In the genomic region with DNA sequence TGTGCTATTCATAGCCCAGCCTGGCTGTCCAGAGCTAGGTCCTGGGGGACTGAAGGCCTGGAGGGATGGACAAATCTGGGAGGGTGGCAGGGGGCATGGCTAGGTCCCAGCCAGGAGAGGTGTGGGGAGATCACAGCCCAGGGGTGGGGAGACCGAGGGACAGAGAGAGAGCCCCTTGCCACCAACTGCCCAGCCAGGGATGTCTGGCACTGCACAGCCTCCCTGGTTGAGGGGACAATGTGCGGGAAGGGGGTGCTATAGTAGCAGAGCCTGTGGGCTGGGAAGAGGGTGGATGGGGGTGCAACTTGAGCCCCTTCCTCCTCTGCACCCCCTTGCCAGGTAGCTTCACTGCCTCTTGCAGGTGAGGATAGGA, we compare ENCODE assay signal across 26 cellular contexts.
A peak's percentile ranks its signal among the peaks of the same experiment; 100 is the strongest.
DNase-seq lines count a peak whose midpoint lies in the region; ATAC-seq and TF ChIP-seq lines count a peak whose summit lies in the region.
"Had no signal": no experiment of that assay in that cellular context is flagged by ENCODE, and none has a peak within 500 bp of the region (broad histone marks: within the 10 kb centered on the region; RNA-seq: fewer than 3 reads in every experiment).

No MANE protein-coding gene starts in this region.

- H3K36me3 ChIP-seq in stomach smooth muscle (ENCODE audit: control insufficient read depth in 2 of 2, insufficient read depth in 2 of 2, low read length in 2 of 2) (no peaks in the 10 kb centered on the region), uterus (no peaks in the 10 kb centered on the region)
- H3K36me3 ChIP-seq: BLaER1, MG63 had no signal

- CTCF ChIA-PET in HEK293T (lab: Yijun Ruan, JAX) = no interaction called here

- H3K36me3 Mint-ChIP-seq in activated CD4-positive, alpha-beta T cell treated with anti-CD3 and anti-CD28 coated beads, Interleukin-2, amount 10 ng/mL, durations not matched to agents 24 days and 14 days (ENCODE audit: low read depth) = no peaks in the 10 kb centered on the region
- H3K36me3 Mint-ChIP-seq: CD4-positive, CD25-positive, alpha-beta regulatory T cell had no signal

- ATAC-seq in left lobe of liver (no peak), GM18873 (IDR thresholded peaks at IDR 0.05; ENCODE audit: low FRiP score, unreplicated experiment) (no peak)
- ATAC-seq: GM12878, GM23338 had no signal

- peaks cover 43% of the 10 kb centered on the region for H3K4me1 ChIP-seq in stomach smooth muscle (ENCODE audit: control insufficient read depth, insufficient read depth, low read length)
- H3K4me1 ChIP-seq in uterus = no peaks in the 10 kb centered on the region
- H3K4me1 ChIP-seq: BLaER1 had no signal

- H3K9me3 Mint-ChIP-seq in activated CD4-positive, alpha-beta T cell treated with anti-CD3 and anti-CD28 coated beads, Interleukin-2, amount 10 ng/mL, durations not matched to agents 24 days and 14 days = no peaks in the 10 kb centered on the region

- H3K4me3 ChIP-seq in stomach smooth muscle (ENCODE audit: low read length in 2 of 2) (peak overlapping the region in 1 of 2 donors; percentile 29), uterus (no peak overlapping the region)
- H3K4me3 ChIP-seq: BLaER1, GM12878, GM23338, MG63 had no signal

- peak; percentile 38 for DNase-seq in activated CD4-positive, alpha-beta T cell treated with anti-CD3 and anti-CD28 coated beads, Interleukin-2, amount 10 ng/mL, durations not matched to agents 24 days and 14 days
- no peak for DNase-seq in activated CD4-positive, alpha-beta T cell treated with anti-CD3 and anti-CD28 coated beads, Interleukin-2, amount 50 U/mL, for 1 hour
- DNase-seq in HEK293T (ENCODE audit: extremely low spot score) (peak; percentile 2), left lobe of liver (ENCODE audit: low spot score) (peak; percentile 26), SKM-1 (lab: John Stamatoyannopoulos, UW; ENCODE audit: unreplicated experiment) (no peak), uterus (no peak)
- DNase-seq: 8988T; ACHN; CD4-positive, CD25-positive, alpha-beta regulatory T cell; DMS53; HCEC 1CT; IMR-90; KG1; MG63; NCI-H1105 treated with DMSO at 0.1 percent for 48 hours; NCI-H1930; NCI-H2107; NCI-H524; NCI-H748 treated with DMSO at 0.1 percent for 48 hours; SHP77 had no signal

- intact Hi-C loops in activated CD4-positive, alpha-beta T cell treated with anti-CD3 and anti-CD28 coated beads, Interleukin-2, amount 10 ng/mL, durations not matched to agents 24 days and 14 days (cut with micrococcal nuclease) = no loop called here
- intact Hi-C loops in uterus (cut with DNase I; ENCODE audit: low total_unique reads) = no loop called here

- POLR2A ChIA-PET in HEK293T (lab: Yijun Ruan, JAX) = no interaction called here

- peak overlapping the region; percentile 60 for H3K27ac ChIP-seq in stomach smooth muscle (ENCODE audit: low read length)
- H3K27ac ChIP-seq in uterus = no peak overlapping the region
- H3K27ac ChIP-seq: BLaER1, RWPE1 had no signal

- H3K9me3 ChIP-seq in stomach smooth muscle (ENCODE audit: control insufficient read depth in 2 of 2, low read length in 2 of 2) (peaks cover 0 to 3% of the 10 kb centered on the region in 2 donors), uterus (no peaks in the 10 kb centered on the region)
- H3K9me3 ChIP-seq: MG63 had no signal

- peaks cover 26% of the 10 kb centered on the region for H3K27me3 Mint-ChIP-seq in activated CD4-positive, alpha-beta T cell treated with anti-CD3 and anti-CD28 coated beads, Interleukin-2, amount 10 ng/mL, durations not matched to agents 24 days and 14 days

- H3K9ac ChIP-seq in stomach smooth muscle (ENCODE audit: low read length in 2 of 2) = no peak overlapping the region
- H3K9ac ChIP-seq: BLaER1 had no signal

- peaks cover 5% of the 10 kb centered on the region for H3K4me1 Mint-ChIP-seq in activated CD4-positive, alpha-beta T cell treated with anti-CD3 and anti-CD28 coated beads, Interleukin-2, amount 10 ng/mL, durations not matched to agents 24 days and 14 days

- no peak overlapping the region for H3K27ac Mint-ChIP-seq in activated CD4-positive, alpha-beta T cell treated with anti-CD3 and anti-CD28 coated beads, Interleukin-2, amount 10 ng/mL, durations not matched to agents 24 days and 14 days
- H3K27ac Mint-ChIP-seq: CD4-positive, CD25-positive, alpha-beta regulatory T cell; GM23338 had no signal

- no peaks in the 10 kb centered on the region for H3K27me3 ChIP-seq in stomach smooth muscle (ENCODE audit: control insufficient read depth in 1 of 2, insufficient read depth in 2 of 2, low read length in 2 of 2)
- H3K27me3 ChIP-seq in uterus = no peaks in the 10 kb centered on the region
- H3K27me3 ChIP-seq: BLaER1 had no signal

- TF ChIP-seq POLR2A in uterus (IDR thresholded peaks at IDR 0.05) = no peak

- H3K4me3 Mint-ChIP-seq in activated CD4-positive, alpha-beta T cell treated with anti-CD3 and anti-CD28 coated beads, Interleukin-2, amount 10 ng/mL, durations not matched to agents 24 days and 14 days = no peak overlapping the region
- H3K4me3 Mint-ChIP-seq: CD4-positive, CD25-positive, alpha-beta regulatory T cell; GM23338 had no signal

- no peak for TF ChIP-seq CTCF in uterus (IDR thresholded peaks at IDR 0.05)

TF ChIP-seq in HEK293T, 16 proteins besides CTCF, POLR2A, EP300 and RAD21:
- TF ChIP-seq ZNF384 (IDR thresholded peaks at IDR 0.05) (no peak), BHLHE40 (IDR thresholded peaks at IDR 0.05; ENCODE audit: borderline replicate concordance) (no peak), ARNT (IDR thresholded peaks at IDR 0.05) (no peak), LEF1 (IDR thresholded peaks at IDR 0.05; ENCODE audit: borderline replicate concordance) (no peak), FOXA1 (IDR thresholded peaks at IDR 0.05) (no peak), L3MBTL2 (conservative IDR thresholded peaks at IDR 0.05) (no peak)
- TF ChIP-seq, protein P1, sequence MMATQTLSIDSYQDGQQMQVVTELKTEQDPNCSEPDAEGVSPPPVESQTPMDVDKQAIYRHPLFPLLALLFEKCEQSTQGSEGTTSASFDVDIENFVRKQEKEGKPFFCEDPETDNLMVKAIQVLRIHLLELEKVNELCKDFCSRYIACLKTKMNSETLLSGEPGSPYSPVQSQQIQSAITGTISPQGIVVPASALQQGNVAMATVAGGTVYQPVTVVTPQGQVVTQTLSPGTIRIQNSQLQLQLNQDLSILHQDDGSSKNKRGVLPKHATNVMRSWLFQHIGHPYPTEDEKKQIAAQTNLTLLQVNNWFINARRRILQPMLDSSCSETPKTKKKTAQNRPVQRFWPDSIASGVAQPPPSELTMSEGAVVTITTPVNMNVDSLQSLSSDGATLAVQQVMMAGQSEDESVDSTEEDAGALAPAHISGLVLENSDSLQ (IDR thresholded peaks at IDR 0.05) = no peak

Comparison
In these comparisons a context has a peak if more than half of its experiments do, and no peak if none do; other contexts are left out.
1. DNase-seq: peak in activated CD4-positive, alpha-beta T cell treated with anti-CD3 and anti-CD28 coated beads, Interleukin-2, amount 10 ng/mL, durations not matched to agents 24 days and 14 days (single experiment), HEK293T (single experiment) and left lobe of liver (single experiment); none in activated CD4-positive, alpha-beta T cell treated with anti-CD3 and anti-CD28 coated beads, Interleukin-2, amount 50 U/mL, for 1 hour (single experiment), SKM-1 (single experiment) and uterus (0 of 2).